11 cellular contexts compared by ENCODE assay signal in the genomic region with DNA sequence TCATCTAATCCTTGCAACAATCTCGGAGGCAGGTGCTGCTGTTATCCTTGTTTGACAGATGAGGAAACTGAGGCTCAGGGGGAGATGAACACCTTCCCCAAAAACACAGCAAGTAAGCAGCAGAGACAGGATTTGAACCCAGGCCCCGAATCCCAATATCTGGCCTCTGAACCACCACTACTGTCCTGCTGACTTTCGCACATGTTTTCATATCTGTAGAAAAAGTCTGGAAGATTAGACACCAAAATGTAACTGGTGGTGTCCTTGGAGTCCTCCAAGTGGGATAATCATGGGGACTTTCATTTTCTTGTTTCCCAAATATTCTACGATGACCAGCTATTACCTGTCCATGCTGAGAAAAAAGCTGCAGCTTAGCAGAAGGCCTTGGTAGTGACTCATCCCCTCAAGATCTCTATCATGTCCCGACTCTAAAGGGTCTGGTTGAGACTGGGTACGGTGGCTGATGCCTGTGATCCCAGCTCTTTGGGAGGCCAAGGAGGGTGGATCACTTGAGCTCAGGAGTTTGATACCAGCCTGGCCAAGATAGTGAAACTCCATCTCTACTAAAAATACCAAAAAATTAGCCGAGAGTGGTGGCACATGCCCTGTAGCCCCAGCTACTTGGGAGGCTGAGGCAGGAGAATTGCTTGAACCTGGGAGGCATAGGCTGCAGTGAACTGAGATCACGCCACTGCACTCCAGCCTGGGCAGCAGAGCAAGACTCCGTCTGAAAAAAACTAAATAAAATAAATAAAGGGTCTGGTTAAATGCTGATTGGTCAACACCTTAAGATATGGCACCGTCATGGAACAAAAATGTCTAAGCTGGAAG. TPM values are rescaled to one million over a fixed set of nuclear protein-coding genes. Genes with fewer than 3 reads are reported as not detected.
A peak's percentile ranks its signal among the peaks of the same experiment; 100 is the strongest.
DNase-seq lines count a peak whose midpoint lies in the region; ATAC-seq and TF ChIP-seq lines count a peak whose summit lies in the region.
"Had no signal": no experiment of that assay in that cellular context is flagged by ENCODE, and none has a peak within 500 bp of the region (broad histone marks: within the 10 kb centered on the region; RNA-seq: fewer than 3 reads in every experiment).

No MANE protein-coding gene starts in this region.

- H3K79me2 ChIP-seq in ACC112 (ENCODE audit: control insufficient read depth, insufficient read depth, low read length, unreplicated experiment) (peaks cover 58% of the 10 kb centered on the region), osteoblast (ENCODE audit: insufficient read depth, low read length) (peaks cover 17% of the 10 kb centered on the region)

- DNase-seq in LHCN-M2 (ENCODE audit: low read depth), result peak; percentile 23
- peak; percentile 55 for DNase-seq in osteoblast (ENCODE audit: insufficient read length, low spot score, missing footprints)
- DNase-seq in activated gamma-delta T cell (lab: John Stamatoyannopoulos, UW), result no peak
- DNase-seq: activated CD8-positive, alpha-beta memory T cell treated with anti-CD3 and anti-CD28 coated beads, Interleukin-2, amount 10 ng/mL, durations not matched to agents 7 days and 5 days; CD8-positive, alpha-beta memory T cell; effector memory CD8-positive, alpha-beta T cell had no signal

- peak overlapping the region; percentile 34 for H3K4me2 ChIP-seq in osteoblast (ENCODE audit: insufficient read depth, low read length)

- peak overlapping the region; percentile 3 for H2AFZ ChIP-seq in ACC112 (ENCODE audit: low read length, unreplicated experiment)
- peak overlapping the region; percentile 4 for H2AFZ ChIP-seq in osteoblast (ENCODE audit: low read length)

- H3K4me3 ChIP-seq in ACC112 (ENCODE audit: low read depth, low read length) (no peak overlapping the region), osteoblast (ENCODE audit: insufficient read depth, low read length) (peak overlapping the region; percentile 11)

- ATAC-seq in HG02588 (IDR thresholded peaks at IDR 0.05; ENCODE audit: unreplicated experiment) (no peak), GM18520 (IDR thresholded peaks at IDR 0.05; ENCODE audit: unreplicated experiment) (no peak), HG02981 (IDR thresholded peaks at IDR 0.05; ENCODE audit: unreplicated experiment) (no peak)
- ATAC-seq: activated CD8-positive, alpha-beta memory T cell treated with anti-CD3 and anti-CD28 coated beads, Interleukin-2, amount 10 ng/mL, durations not matched to agents 7 days and 5 days had no signal

- TF ChIP-seq CTCF in osteoblast (IDR thresholded peaks at IDR 0.05; ENCODE audit: extremely low read depth, low read depth, low read length), result no peak

- no peaks in the 10 kb centered on the region for H3K27me3 ChIP-seq in ACC112 (ENCODE audit: insufficient read depth, low read length)
- H3K27me3 ChIP-seq in osteoblast (ENCODE audit: insufficient read depth, low read length), result no peaks in the 10 kb centered on the region

- H3K36me3 ChIP-seq in ACC112 (ENCODE audit: insufficient read depth, low read length), result peaks cover 24% of the 10 kb centered on the region; the same call in 1 of the 2 replicates
- H3K36me3 ChIP-seq in osteoblast (ENCODE audit: insufficient read depth, low read length), result no peaks in the 10 kb centered on the region

- no peaks in the 10 kb centered on the region for H4K20me1 ChIP-seq in osteoblast (ENCODE audit: insufficient read depth, low read length)

- H3K27ac ChIP-seq in ACC112 (ENCODE audit: low read depth, low read length) (peak overlapping the region; percentile 91), cingulate gyrus (ENCODE audit: low read depth, low read length) (peak overlapping the region; percentile 32), osteoblast (ENCODE audit: low read depth, low read length) (peak overlapping the region; percentile 88)

- H3K4me1 ChIP-seq in ACC112 (ENCODE audit: control insufficient read depth, insufficient read depth, low read length, unreplicated experiment) (peaks cover 19% of the 10 kb centered on the region), osteoblast (ENCODE audit: insufficient read depth, low read length) (peaks cover 12% of the 10 kb centered on the region)

- no peaks in the 10 kb centered on the region for H3K9me3 ChIP-seq in osteoblast (ENCODE audit: low read depth, low read length)

RNA-seq across cellular contexts. Expression of a gene that starts 8.6 kb away (rescaled TPM):
- total RNA-seq in LHCN-M2 (2014; rRNA removed) (5.9 and 7.6 TPM in 2 replicates), osteoblast (3.2 and 4.0 TPM in 2 replicates)
- polyA plus RNA-seq in LHCN-M2 (2012), result 2.0 TPM

RNA-seq across cellular contexts. Expression of a gene that starts 31.7 kb away (rescaled TPM):
- total RNA-seq in LHCN-M2 (2014; rRNA removed) (26.9 and 28.4 TPM in 2 replicates), osteoblast (33.9 and 36.9 TPM in 2 replicates)
- polyA plus RNA-seq in LHCN-M2 (2012), result 14.6 TPM

RNA-seq across cellular contexts. Expression of a gene that starts 57.8 kb away (rescaled TPM):
- total RNA-seq in LHCN-M2 (2014; rRNA removed) (97.1 and 113 TPM in 2 replicates), osteoblast (113 and 114 TPM in 2 replicates)
- polyA plus RNA-seq in LHCN-M2 (2012), result 310 TPM

Comparison
In these comparisons a context has a peak if more than half of its experiments do, and no peak if none do; other contexts are left out.
1. H3K27ac ChIP-seq: peak in every context shown above with its lines; median percentile 91 in ACC112; 88 in osteoblast; 32 in cingulate gyrus.